Comparison of ENCODE assay signal across 1 cellular context in the genomic region with DNA sequence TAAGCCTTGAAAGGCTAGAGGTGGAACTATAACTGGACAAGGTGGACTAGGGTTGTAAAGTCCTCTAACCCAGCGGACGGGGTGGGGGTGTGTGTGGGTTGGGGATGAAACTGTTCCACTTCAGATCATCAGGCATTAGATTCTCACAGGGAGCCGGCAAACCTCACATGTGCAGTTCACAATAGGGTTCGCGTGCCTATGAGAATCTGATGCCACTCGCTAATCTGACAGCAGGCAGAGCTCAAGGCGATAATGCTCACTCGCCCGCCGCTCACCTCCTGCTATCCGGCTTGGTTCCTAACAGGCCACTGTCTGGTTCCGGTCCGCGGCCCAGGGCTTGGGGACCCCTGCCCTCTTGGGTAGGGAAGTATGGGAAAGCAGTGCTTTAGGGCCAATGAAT.
TF ChIP-seq lines count a peak whose summit lies in the region.

No MANE protein-coding gene starts in this region.

TF ChIP-seq in K562, 482 proteins besides CTCF, POLR2A, EP300 and RAD21 (continued from another document):
- TF ChIP-seq HMGXB4 (CRISPR knock-in tag; IDR thresholded peaks at IDR 0.05) (no peak), BRD9 (IDR thresholded peaks at IDR 0.05; ENCODE audit: low read depth, partially characterized antibody) (no peak), ZNF764 (CRISPR knock-in tag; IDR thresholded peaks at IDR 0.05; ENCODE audit: low read depth) (no peak)
